1 cellular context compared by ENCODE assay signal in the genomic region with DNA sequence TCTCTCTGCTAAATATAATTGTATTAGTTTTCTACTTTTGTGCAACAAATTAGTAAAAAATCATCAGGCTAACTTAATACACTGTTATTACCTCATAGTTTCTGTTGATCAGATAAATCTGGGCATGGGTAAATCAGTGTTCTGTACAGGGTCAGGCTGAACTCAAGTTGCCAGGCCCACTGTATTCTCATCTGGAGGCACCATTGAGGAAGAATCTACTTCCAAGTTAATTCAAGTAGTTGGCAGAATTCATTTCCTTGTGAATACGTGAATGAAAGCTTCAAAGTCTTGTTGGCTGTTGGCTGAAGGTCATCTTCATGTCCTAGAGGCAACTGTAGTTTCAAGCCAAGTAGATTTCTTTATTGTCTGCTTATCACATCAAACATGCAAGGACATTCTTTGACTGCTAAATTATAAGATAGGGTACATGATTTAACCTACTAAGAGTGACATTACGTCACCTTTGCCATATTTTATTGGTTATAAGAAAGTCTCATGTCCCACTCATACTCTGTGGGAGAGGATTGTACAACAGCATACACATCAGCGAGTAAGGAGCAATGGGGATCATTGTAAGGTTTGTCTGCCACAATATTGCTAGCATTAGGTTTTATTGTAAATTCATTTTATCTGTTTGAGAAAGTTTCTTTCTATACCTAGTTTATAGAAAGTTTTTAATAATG.
TF ChIP-seq lines count a peak whose summit lies in the region.

No MANE protein-coding gene starts in this region.

TF ChIP-seq in H1, 55 proteins besides CTCF, POLR2A, EP300 and RAD21 (continued from another document):
- no peak for TF ChIP-seq ATF2 (IDR thresholded peaks at IDR 0.05; ENCODE audit: low read length)
- TF ChIP-seq POLR2AphosphoS5 (IDR thresholded peaks at IDR 0.05; ENCODE audit: low read depth, low read length): no peak
- TF ChIP-seq CHD2 (IDR thresholded peaks at IDR 0.05; ENCODE audit: low read length): no peak
- TF ChIP-seq TEAD4 (IDR thresholded peaks at IDR 0.05; ENCODE audit: low read depth, low read length): no peak
- TF ChIP-seq USF2 (IDR thresholded peaks at IDR 0.05; ENCODE audit: low read length): no peak
- no peak for TF ChIP-seq CBX8 (IDR thresholded peaks at IDR 0.05; ENCODE audit: borderline replicate concordance, low read depth, low read length)
- no peak for TF ChIP-seq KDM4A (IDR thresholded peaks at IDR 0.05; ENCODE audit: low read depth, low read length, severe bottlenecking)
- no peak for TF ChIP-seq EZH2 (IDR thresholded peaks at IDR 0.05; ENCODE audit: low read depth, low read length, severe bottlenecking)
- TF ChIP-seq GTF2F1 (IDR thresholded peaks at IDR 0.05; ENCODE audit: borderline replicate concordance, low read depth, low read length): no peak
